10 cellular contexts compared by ENCODE assay signal in genomic region chr19:7349961-7350711, GRCh38.
DNase-seq lines count a peak whose midpoint lies in the region; ATAC-seq and TF ChIP-seq lines count a peak whose summit lies in the region.
"Had no signal": no experiment of that assay in that cellular context is flagged by ENCODE, and none has a peak within 500 bp of the region (broad histone marks: within the 10 kb centered on the region; RNA-seq: fewer than 3 reads in every experiment).

No MANE protein-coding gene starts in this region.

- TF ChIP-seq POLR2A in GM18526 (IDR thresholded peaks at IDR 0.05; ENCODE audit: extremely low read depth, insufficient read length), result peak; percentile 14

- H3K27ac Mint-ChIP-seq in activated naive CD4-positive, alpha-beta T cell treated with anti-CD3 and anti-CD28 coated beads, Interleukin-2, amount 50 U/mL, for 24 hours, result peak overlapping the region; percentile 95

- DNase-seq in T follicular helper cell (ENCODE audit: low read depth) (peak; percentile 20), HPDE6-E6E7 (ENCODE audit: extremely low spot score) (no peak), HAP-1 (ENCODE audit: low spot score in 2 of 2) (no peak)
- peak; percentile 35 for DNase-seq in stimulated activated CD8-positive, alpha-beta memory T cell treated with anti-CD3 and anti-CD28 coated beads, Interleukin-15, amount 100 ng/mL, for 1 hour (ENCODE audit: low read depth)
- DNase-seq: erythroblast, IMR-90, left ventricle myocardium inferior had no signal

- H3K36me3 ChIP-seq in HAP-1 (replicated peaks), result no peaks in the 10 kb centered on the region
- H3K36me3 ChIP-seq: left ventricle myocardium inferior had no signal

- H3K4me1 Mint-ChIP-seq in activated naive CD4-positive, alpha-beta T cell treated with anti-CD3 and anti-CD28 coated beads, Interleukin-2, amount 50 U/mL, for 24 hours, result peaks cover 74% of the 10 kb centered on the region

- no peaks in the 10 kb centered on the region for H3K4me1 ChIP-seq in HAP-1
- H3K4me1 ChIP-seq: left ventricle myocardium inferior had no signal

- peaks cover 5% of the 10 kb centered on the region; the same call in 1 of the 2 replicates for H3K27me3 ChIP-seq in HAP-1 (ENCODE audit: low read depth)

- H3K36me3 Mint-ChIP-seq in activated naive CD4-positive, alpha-beta T cell treated with anti-CD3 and anti-CD28 coated beads, Interleukin-2, amount 50 U/mL, for 24 hours, result peaks cover 14% of the 10 kb centered on the region

- in situ Hi-C loops in HAP-1 (cut with MboI; ENCODE audit: low sequenced_read_pairs), result loop anchor here (10.0 kb wide), 1 partner anchor 455 kb away; no protein-coding TSS in a partner anchor

- no peak overlapping the region for H3K4me3 ChIP-seq in HAP-1
- H3K4me3 ChIP-seq: left ventricle myocardium inferior had no signal

- no peak for ATAC-seq in GM21390 (IDR thresholded peaks at IDR 0.05; ENCODE audit: unreplicated experiment)

- H3K9me3 ChIP-seq in HAP-1, result no peaks in the 10 kb centered on the region

- H3K4me3 Mint-ChIP-seq in activated naive CD4-positive, alpha-beta T cell treated with anti-CD3 and anti-CD28 coated beads, Interleukin-2, amount 50 U/mL, for 24 hours, result peak overlapping the region; percentile 92

- no peaks in the 10 kb centered on the region for H3K27me3 Mint-ChIP-seq in activated naive CD4-positive, alpha-beta T cell treated with anti-CD3 and anti-CD28 coated beads, Interleukin-2, amount 50 U/mL, for 24 hours

- no peaks in the 10 kb centered on the region for H3K9me3 Mint-ChIP-seq in activated naive CD4-positive, alpha-beta T cell treated with anti-CD3 and anti-CD28 coated beads, Interleukin-2, amount 50 U/mL, for 24 hours

Comparison
In these comparisons a context has a peak if more than half of its experiments do, and no peak if none do; other contexts are left out.
1. DNase-seq: peak in T follicular helper cell (single experiment) and stimulated activated CD8-positive, alpha-beta memory T cell treated with anti-CD3 and anti-CD28 coated beads, Interleukin-15, amount 100 ng/mL, for 1 hour (single experiment); none in HPDE6-E6E7 (single experiment) and HAP-1 (0 of 2).